In the genomic region with DNA sequence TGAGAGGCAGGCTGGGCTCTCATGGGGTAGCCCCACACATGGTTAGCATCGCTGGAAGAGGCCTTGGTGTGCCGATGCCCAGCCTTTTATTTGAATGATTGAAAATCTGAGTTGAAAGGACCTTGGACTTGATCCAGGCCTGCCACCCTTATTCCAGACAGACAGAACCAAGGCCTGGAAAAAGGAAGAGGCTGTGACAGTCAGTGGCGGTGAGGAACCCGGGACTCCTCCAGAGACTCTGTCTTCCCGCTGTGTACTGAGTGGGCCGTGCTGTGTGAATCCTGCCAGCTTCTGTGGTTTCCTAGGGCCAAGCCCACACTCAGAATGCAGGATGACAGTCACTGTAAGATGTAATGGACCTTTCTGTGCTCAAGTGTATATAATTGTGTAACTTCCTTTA, we compare ENCODE assay signal across 11 cellular contexts.
A peak's percentile ranks its signal among the peaks of the same experiment; 100 is the strongest.
DNase-seq lines count a peak whose midpoint lies in the region; ATAC-seq and TF ChIP-seq lines count a peak whose summit lies in the region.
"Had no signal": no experiment of that assay in that cellular context is flagged by ENCODE, and none has a peak within 500 bp of the region (broad histone marks: within the 10 kb centered on the region; RNA-seq: fewer than 3 reads in every experiment).

No MANE protein-coding gene starts in this region.

- H3K36me3 Mint-ChIP-seq in activated naive CD8-positive, alpha-beta T cell treated with anti-CD3 and anti-CD28 coated beads, Interleukin-2, amount 10 ng/mL, durations not matched to agents 7 days and 5 days, result peaks cover 2% of the 10 kb centered on the region

- H3K27ac Mint-ChIP-seq in activated naive CD8-positive, alpha-beta T cell treated with anti-CD3 and anti-CD28 coated beads, Interleukin-2, amount 10 ng/mL, durations not matched to agents 7 days and 5 days, result peak overlapping the region; percentile 81

- H3K4me3 Mint-ChIP-seq in activated naive CD8-positive, alpha-beta T cell treated with anti-CD3 and anti-CD28 coated beads, Interleukin-2, amount 10 ng/mL, durations not matched to agents 7 days and 5 days, result peak overlapping the region; percentile 70

- no peaks in the 10 kb centered on the region for H3K27me3 Mint-ChIP-seq in activated naive CD8-positive, alpha-beta T cell treated with anti-CD3 and anti-CD28 coated beads, Interleukin-2, amount 10 ng/mL, durations not matched to agents 7 days and 5 days

- CTCF ChIA-PET in GM10248 (lab: Yijun Ruan, JAX), result no interaction called here

- POLR2A ChIA-PET in activated naive CD8-positive, alpha-beta T cell treated with anti-CD3 and anti-CD28 coated beads, Interleukin-2, amount 10 ng/mL, durations not matched to agents 7 days and 5 days (lab: Charles Lee), result no interaction called here
- POLR2A ChIA-PET in GM10248 (lab: Yijun Ruan, JAX), result no interaction called here

- H3K9me3 Mint-ChIP-seq in activated naive CD8-positive, alpha-beta T cell treated with anti-CD3 and anti-CD28 coated beads, Interleukin-2, amount 10 ng/mL, durations not matched to agents 7 days and 5 days, result no peaks in the 10 kb centered on the region

- H3K4me1 Mint-ChIP-seq in activated naive CD8-positive, alpha-beta T cell treated with anti-CD3 and anti-CD28 coated beads, Interleukin-2, amount 10 ng/mL, durations not matched to agents 7 days and 5 days, result peaks cover 43% of the 10 kb centered on the region

- peak; percentile 64 for DNase-seq in activated CD8-positive, alpha-beta memory T cell treated with anti-CD3 and anti-CD28 coated beads for 24 hours
- DNase-seq in activated CD8-positive, alpha-beta memory T cell treated with anti-CD3 and anti-CD28 coated beads, Interleukin-2, amount 50 U/mL, for 4 hours, result no peak
- DNase-seq in NOMO-1 treated with dmso at 0.1 percent for 144 hours (lab: John Stamatoyannopoulos, UW; ENCODE audit: unreplicated experiment) (peak; percentile 20), kidney glomerular epithelial cell (lab: John Stamatoyannopoulos, UW) (no peak), NCI-H128 (lab: John Stamatoyannopoulos, UW; ENCODE audit: unreplicated experiment) (no peak), GM10248 (ENCODE audit: extremely low spot score) (no peak)
- no peak for DNase-seq in activated naive CD8-positive, alpha-beta T cell treated with anti-CD3 and anti-CD28 coated beads, Interleukin-2, amount 10 ng/mL, durations not matched to agents 7 days and 5 days
- DNase-seq in stimulated activated naive CD4-positive, alpha-beta T cell treated with Interleukin-2 at 50 U/mL for 16 hours (lab: John Stamatoyannopoulos, UW), result peak; percentile 18
- DNase-seq: NCI-H2029 treated with DMSO at 0.1 percent for 48 hours, PC-3 had no signal

- TF ChIP-seq CTCF in GM10248 (IDR thresholded peaks at IDR 0.05; ENCODE audit: control extremely low read depth, extremely low read depth, low read depth, missing control alignments), result no peak

- no peak for ATAC-seq in activated naive CD8-positive, alpha-beta T cell treated with anti-CD3 and anti-CD28 coated beads, Interleukin-2, amount 10 ng/mL, durations not matched to agents 7 days and 5 days (ENCODE audit: low read depth)
- ATAC-seq: K562, PC-3 had no signal

Comparison
In these comparisons a context has a peak if more than half of its experiments do, and no peak if none do; other contexts are left out.
1. DNase-seq: peak in activated CD8-positive, alpha-beta memory T cell treated with anti-CD3 and anti-CD28 coated beads for 24 hours (single experiment), NOMO-1 treated with dmso at 0.1 percent for 144 hours (single experiment) and stimulated activated naive CD4-positive, alpha-beta T cell treated with Interleukin-2 at 50 U/mL for 16 hours (single experiment); none in activated CD8-positive, alpha-beta memory T cell treated with anti-CD3 and anti-CD28 coated beads, Interleukin-2, amount 50 U/mL, for 4 hours (single experiment), activated naive CD8-positive, alpha-beta T cell treated with anti-CD3 and anti-CD28 coated beads, Interleukin-2, amount 10 ng/mL, durations not matched to agents 7 days and 5 days (single experiment), kidney glomerular epithelial cell (single experiment), NCI-H128 (single experiment) and GM10248 (single experiment).